Comparison of ENCODE assay signal across 11 cellular contexts in the genomic region with DNA sequence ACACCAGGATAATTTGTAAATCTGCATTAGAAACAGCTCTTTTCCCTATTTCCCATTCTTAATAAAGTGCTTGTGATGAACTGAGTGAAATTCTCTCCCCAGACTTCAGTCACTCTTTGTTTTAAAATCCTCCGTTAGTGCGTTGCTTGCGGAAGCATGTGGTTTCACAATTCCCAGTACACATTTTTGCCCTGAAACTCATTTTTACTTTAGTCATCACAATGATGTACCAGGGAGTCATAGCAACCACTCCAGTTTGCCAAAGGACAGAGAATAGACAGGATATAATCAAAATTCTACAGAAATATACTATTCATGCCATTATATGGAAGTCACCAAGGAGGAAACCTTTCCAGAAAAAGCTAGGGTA. TPM values are rescaled to one million over a fixed set of nuclear protein-coding genes. Genes with fewer than 3 reads are reported as not detected.
DNase-seq lines count a peak whose midpoint lies in the region; ATAC-seq and TF ChIP-seq lines count a peak whose summit lies in the region.
"Had no signal": no experiment of that assay in that cellular context is flagged by ENCODE, and none has a peak within 500 bp of the region (broad histone marks: within the 10 kb centered on the region; RNA-seq: fewer than 3 reads in every experiment).

No MANE protein-coding gene starts in this region.

- 48% methylated on average over 3 of the region's 3 CpGs for WGBS in hepatocyte (ENCODE audit: low lambda C conversion rate, missing lambda C conversion rate)
- WGBS in smooth muscle cell (ENCODE audit: low lambda C conversion rate), result 26% methylated on average over 3 of the region's 3 CpGs

- H3F3A ChIP-seq in smooth muscle cell (ENCODE audit: low read depth), result no peaks in the 10 kb centered on the region

- no peaks in the 10 kb centered on the region for H3K9me3 ChIP-seq in hepatocyte (ENCODE audit: low read depth)
- no peaks in the 10 kb centered on the region for H3K9me3 ChIP-seq in smooth muscle cell (replicated peaks; ENCODE audit: low read depth)

- H3K27ac ChIP-seq in hepatocyte (peak overlapping the region; percentile 76), smooth muscle cell (ENCODE audit: low read depth) (peak overlapping the region; percentile 76)
- H3K27ac ChIP-seq: neural progenitor cell had no signal

- H3K36me3 ChIP-seq in hepatocyte (replicated peaks; ENCODE audit: insufficient read depth, low read depth) (no peaks in the 10 kb centered on the region), smooth muscle cell (ENCODE audit: low read depth) (no peaks in the 10 kb centered on the region)
- H3K36me3 ChIP-seq: neural progenitor cell had no signal

- no peaks in the 10 kb centered on the region for H3K9me2 ChIP-seq in hepatocyte (replicated peaks; ENCODE audit: insufficient read depth)

- H4K20me1 ChIP-seq in hepatocyte (ENCODE audit: insufficient read depth, poor library complexity, severe bottlenecking) (no peaks in the 10 kb centered on the region), smooth muscle cell (ENCODE audit: low read depth) (no peaks in the 10 kb centered on the region)

- peak overlapping the region; percentile 39 for H3K9ac ChIP-seq in smooth muscle cell (ENCODE audit: low read depth)
- H3K9ac ChIP-seq: neural progenitor cell had no signal

- no peak for ATAC-seq in GM21737 (IDR thresholded peaks at IDR 0.05; ENCODE audit: unreplicated experiment)

- H2AFZ ChIP-seq in hepatocyte (no peak overlapping the region), smooth muscle cell (ENCODE audit: low read depth) (no peak overlapping the region)
- H2AFZ ChIP-seq: neural progenitor cell had no signal

- no peaks in the 10 kb centered on the region for H3K27me3 ChIP-seq in hepatocyte
- no peaks in the 10 kb centered on the region for H3K27me3 ChIP-seq in smooth muscle cell (ENCODE audit: low read depth)
- H3K27me3 ChIP-seq: neural progenitor cell had no signal

- no peak for TF ChIP-seq CTCF in cardiac fibroblast (IDR thresholded peaks at IDR 0.05; ENCODE audit: low read depth, low read length)
- no peak for TF ChIP-seq CTCF in hepatocyte (IDR thresholded peaks at IDR 0.05; ENCODE audit: poor library complexity)
- TF ChIP-seq CTCF in smooth muscle cell (IDR thresholded peaks at IDR 0.05; ENCODE audit: borderline replicate concordance, insufficient read depth, poor library complexity, severe bottlenecking), result no peak

- H3K4me1 ChIP-seq in hepatocyte (ENCODE audit: insufficient read depth) (peaks cover 3% of the 10 kb centered on the region), smooth muscle cell (ENCODE audit: low read depth) (no peaks in the 10 kb centered on the region)
- H3K4me1 ChIP-seq: neural progenitor cell had no signal

- DNase-seq in HT1080 (ENCODE audit: low read depth), result peak; percentile 89
- peak; percentile 96 to 97 for DNase-seq in cardiac fibroblast (ENCODE audit: low read depth in 2 of 2)
- DNase-seq in hepatocyte (ENCODE audit: low spot score), result peak; percentile 9
- DNase-seq in smooth muscle cell (lab: John Stamatoyannopoulos, UW; ENCODE audit: unreplicated experiment), result no peak
- no peak for DNase-seq in hypothalamus (lab: John Stamatoyannopoulos, UW)
- DNase-seq in pons (ENCODE audit: low spot score), result no peak
- no peak for DNase-seq in mesenteric fat pad (ENCODE audit: low spot score)
- DNase-seq: erythroblast, NCI-H2171 had no signal

- H3K79me2 ChIP-seq in hepatocyte (no peaks in the 10 kb centered on the region), smooth muscle cell (ENCODE audit: low read depth) (no peaks in the 10 kb centered on the region)

- H3K4me2 ChIP-seq in hepatocyte (peak overlapping the region; percentile 26), smooth muscle cell (peak overlapping the region; percentile 9)
- H3K4me2 ChIP-seq: neural progenitor cell had no signal

- no peak overlapping the region for H3K4me3 ChIP-seq in cardiac fibroblast (replicated peaks in 1 of 2; ENCODE audit: low read depth in 2 of 2, low read length in 2 of 2)
- no peak overlapping the region for H3K4me3 ChIP-seq in hepatocyte
- no peak overlapping the region for H3K4me3 ChIP-seq in smooth muscle cell
- H3K4me3 ChIP-seq: neural progenitor cell had no signal

RNA-seq across cellular contexts. Expression of a gene that starts 57.9 kb away (rescaled TPM):
- total RNA-seq in HT1080 (2014; rRNA removed; shearing (Covaris generic)), result 0.84 and 1.0 TPM in 2 replicates
- 0.37 and 0.38 TPM in 2 replicates for polyA plus RNA-seq in HT1080 (2015; cell fraction: cytosol; rRNA removed)
- 6.1 and 9.6 TPM in 2 replicates for polyA plus RNA-seq in HT1080 (2015; cell fraction: nucleus; rRNA removed)
- total RNA-seq in hepatocyte (1.6 and 1.8 TPM in 2 replicates), smooth muscle cell (2.1 and 3.1 TPM in 2 replicates), mesenteric fat pad (7.5 TPM)
- polyA plus RNA-seq in hepatocyte (0.28 and 0.86 TPM in 2 replicates), smooth muscle cell (0.40 and 1.1 TPM in 2 replicates)

Comparison
In these comparisons a context has a peak if more than half of its experiments do, and no peak if none do; other contexts are left out.
1. DNase-seq: peak in HT1080 (single experiment), cardiac fibroblast (2 of 2) and hepatocyte (single experiment); none in smooth muscle cell (single experiment), hypothalamus (0 of 51), pons (single experiment) and mesenteric fat pad (single experiment).